1 cellular context compared by ENCODE assay signal in the genomic region with DNA sequence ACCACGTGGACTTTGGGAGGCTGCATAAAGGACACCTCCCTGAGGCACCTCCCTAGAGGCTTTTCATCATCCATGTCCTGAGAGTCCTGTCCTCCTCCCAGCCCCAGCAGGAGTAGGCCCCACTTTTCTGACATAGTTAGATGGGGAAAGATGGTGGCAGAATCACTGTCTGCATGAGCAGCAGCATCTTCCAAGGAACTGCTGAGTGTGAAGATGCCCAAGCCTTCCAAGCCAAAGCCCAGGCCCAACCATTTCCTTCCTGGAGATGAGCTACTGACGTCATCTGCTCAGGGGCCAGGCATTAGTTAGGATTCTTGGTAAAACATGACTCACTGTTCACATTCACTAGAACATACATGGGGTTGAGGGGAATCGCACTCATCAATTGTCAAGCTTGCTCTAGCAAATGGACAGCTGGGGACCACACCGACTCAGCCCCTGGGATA.
TF ChIP-seq lines count a peak whose summit lies in the region.

No MANE protein-coding gene starts in this region.

TF ChIP-seq in SK-N-SH, 30 proteins besides CTCF, POLR2A, EP300 and RAD21 (continued from another document):
- TF ChIP-seq, protein P1, sequence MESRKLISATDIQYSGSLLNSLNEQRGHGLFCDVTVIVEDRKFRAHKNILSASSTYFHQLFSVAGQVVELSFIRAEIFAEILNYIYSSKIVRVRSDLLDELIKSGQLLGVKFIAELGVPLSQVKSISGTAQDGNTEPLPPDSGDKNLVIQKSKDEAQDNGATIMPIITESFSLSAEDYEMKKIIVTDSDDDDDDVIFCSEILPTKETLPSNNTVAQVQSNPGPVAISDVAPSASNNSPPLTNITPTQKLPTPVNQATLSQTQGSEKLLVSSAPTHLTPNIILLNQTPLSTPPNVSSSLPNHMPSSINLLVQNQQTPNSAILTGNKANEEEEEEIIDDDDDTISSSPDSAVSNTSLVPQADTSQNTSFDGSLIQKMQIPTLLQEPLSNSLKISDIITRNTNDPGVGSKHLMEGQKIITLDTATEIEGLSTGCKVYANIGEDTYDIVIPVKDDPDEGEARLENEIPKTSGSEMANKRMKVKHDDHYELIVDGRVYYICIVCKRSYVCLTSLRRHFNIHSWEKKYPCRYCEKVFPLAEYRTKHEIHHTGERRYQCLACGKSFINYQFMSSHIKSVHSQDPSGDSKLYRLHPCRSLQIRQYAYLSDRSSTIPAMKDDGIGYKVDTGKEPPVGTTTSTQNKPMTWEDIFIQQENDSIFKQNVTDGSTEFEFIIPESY (IDR thresholded peaks at IDR 0.05; ENCODE audit: borderline replicate concordance, low read depth): no peak
- no peak for TF ChIP-seq NRF1 (IDR thresholded peaks at IDR 0.05; ENCODE audit: low read depth, low read length)
- TF ChIP-seq USF1 (IDR thresholded peaks at IDR 0.05; ENCODE audit: borderline replicate concordance, low read depth): no peak
- TF ChIP-seq RCOR1 (IDR thresholded peaks at IDR 0.05; ENCODE audit: low read length): no peak
- TF ChIP-seq EZH2phosphoT487 (IDR thresholded peaks at IDR 0.05; ENCODE audit: borderline replicate concordance, low read depth): no peak
- TF ChIP-seq YY1 (IDR thresholded peaks at IDR 0.05; ENCODE audit: low read depth): no peak
- TF ChIP-seq MEF2A (IDR thresholded peaks at IDR 0.05; ENCODE audit: borderline replicate concordance, low read depth): no peak
